8 cellular contexts compared by ENCODE assay signal in the genomic region with DNA sequence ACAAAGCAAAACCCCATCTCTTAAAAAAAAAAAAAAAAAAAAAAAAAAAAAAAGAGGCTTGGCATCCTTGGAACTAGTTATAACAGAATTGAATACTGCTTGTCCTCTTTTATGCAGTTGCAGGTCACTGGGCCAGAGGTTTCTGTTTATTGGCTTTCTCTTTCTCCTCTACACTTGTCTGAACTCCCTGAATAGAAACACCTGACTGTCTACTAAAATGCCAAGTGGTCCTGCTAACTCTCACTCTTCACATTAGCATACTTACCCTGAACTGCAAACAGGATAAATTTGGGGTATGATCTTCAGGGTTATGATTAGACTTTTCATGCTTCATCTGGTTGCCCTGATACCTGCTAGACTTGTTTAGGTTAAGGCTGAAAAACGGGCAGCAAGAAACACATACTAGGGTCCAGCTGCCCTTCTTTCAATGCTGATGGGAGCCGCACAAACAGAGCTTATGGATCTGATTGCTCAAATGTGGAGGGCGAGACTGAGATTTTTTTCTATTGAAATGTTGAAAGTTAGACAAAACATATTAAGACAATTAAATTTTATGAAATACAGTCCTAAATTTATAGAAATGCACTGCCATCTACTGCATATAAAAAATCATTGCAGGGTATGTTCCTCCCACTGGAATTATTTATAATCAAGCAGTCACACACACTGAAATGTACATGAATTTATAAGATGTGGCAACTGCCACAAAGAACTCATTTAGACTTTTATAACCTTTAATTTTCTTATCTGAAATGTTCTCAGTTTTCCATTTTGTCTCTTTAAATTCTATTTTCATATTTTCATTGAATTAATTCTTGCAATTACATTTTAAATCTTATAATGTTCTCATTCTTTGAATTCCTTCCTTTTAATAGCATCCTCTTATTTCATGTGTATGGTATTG. TPM values are rescaled to one million over a fixed set of nuclear protein-coding genes. Genes with fewer than 3 reads are reported as not detected.
DNase-seq lines count a peak whose midpoint lies in the region; ATAC-seq and TF ChIP-seq lines count a peak whose summit lies in the region.

No MANE protein-coding gene starts in this region.

- peak; percentile 60 for TF ChIP-seq CTCF in AG10803 (conservative IDR thresholded peaks at IDR 0.05; ENCODE audit: low read length)
- TF ChIP-seq CTCF in brain (conservative IDR thresholded peaks at IDR 0.05): peak; percentile 71 to 75
- peak; percentile 53 for TF ChIP-seq CTCF in liver (IDR thresholded peaks at IDR 0.05; ENCODE audit: low read depth, low read length, missing input control)

- DNase-seq in AG10803 (ENCODE audit: low read depth) (peak; percentile 44), KBM-7 (peak; percentile 22), ecto neural progenitor cell (ENCODE audit: low spot score) (no peak), T-helper 1 cell (no peak), G401 (ENCODE audit: low spot score) (no peak)

- no peak overlapping the region for H3K27ac ChIP-seq in liver (ENCODE audit: low read depth in 1 of 2, low read length in 2 of 2)

- ATAC-seq in GM21447 (IDR thresholded peaks at IDR 0.05; ENCODE audit: unreplicated experiment): no peak

- H3K27me3 Mint-ChIP-seq in brain: no peaks in the 10 kb centered on the region

- in situ Hi-C loops in KBM-7 (cut with MboI; ENCODE audit: low pct_unique_long_range_greater_than_20kb, low sequenced_read_pairs): loop anchor here (25.0 kb wide), 1 partner anchor 646 kb away; no protein-coding TSS in a partner anchor
- in situ Hi-C loops in G401 (cut with HindIII; ENCODE audit: low sequenced_read_pairs): no loop called here

- WGBS in liver: 72% methylated on average over 3 of the region's 3 CpGs

- peaks cover 42% of the 10 kb centered on the region for H3K36me3 Mint-ChIP-seq in brain

- peaks cover 29 to 42% (median 35%) of the 10 kb centered on the region in 5 experiments for H3K9me3 Mint-ChIP-seq in brain

- H3K27me3 ChIP-seq in liver (ENCODE audit: control insufficient read depth in 4 of 4, insufficient read depth in 4 of 4, low read length in 3 of 4): no peaks in the 10 kb centered on the region

- no peak overlapping the region for H3K27ac Mint-ChIP-seq in brain

- H3K9me3 ChIP-seq in liver (ENCODE audit: control insufficient read depth in 4 of 4, low read length in 3 of 4): no peaks in the 10 kb centered on the region

- no peak overlapping the region for H3K9ac ChIP-seq in liver (ENCODE audit: low read depth in 1 of 2, low read length in 2 of 2)

- H3K4me3 Mint-ChIP-seq in brain: no peak overlapping the region

- no peaks in the 10 kb centered on the region for H3K4me1 Mint-ChIP-seq in brain

- H3K4me3 ChIP-seq in AG10803 (ENCODE audit: low read length) (no peak overlapping the region), liver (ENCODE audit: low read depth in 1 of 3, low read length in 3 of 3) (no peak overlapping the region)

- H3K36me3 ChIP-seq in liver (ENCODE audit: control insufficient read depth in 4 of 4, insufficient read depth in 3 of 4, low read depth in 1 of 4, low read length in 3 of 4): peaks cover 0 to 6% (median 6%) of the 10 kb centered on the region in 4 donors

- peak; percentile 72 to 73 for TF ChIP-seq RAD21 in liver (IDR thresholded peaks at IDR 0.05)

- H3K4me1 ChIP-seq in liver (ENCODE audit: control insufficient read depth in 4 of 4, insufficient read depth in 4 of 4, low read length in 3 of 4): peaks cover 0 to 5% (median 0%) of the 10 kb centered on the region in 4 donors

TF ChIP-seq in liver, 16 proteins besides CTCF, POLR2A, EP300 and RAD21:
- no peak for TF ChIP-seq NR2F2 (IDR thresholded peaks at IDR 0.05)
- TF ChIP-seq TAF1 (conservative IDR thresholded peaks at IDR 0.05): no peak
- TF ChIP-seq SP1 (IDR thresholded peaks at IDR 0.05): no peak

RNA-seq across cellular contexts. Expression of gene GTF3C3, which starts 40.8 kb away (rescaled TPM):
- polyA plus RNA-seq in brain (ENCODE audit: insufficient read depth, low read depth, low replicate concordance) (13.5 TPM), liver (1 to 10 TPM; 4.2 to 8.0 TPM)
- total RNA-seq in liver: 10 to 100 TPM; 23.2 to 25.0 TPM
- total RNA-seq in G401 (2014; rRNA removed; shearing (Covaris generic)): 42.8 and 59.0 TPM in 2 replicates

RNA-seq across cellular contexts. Expression of gene C2orf66, which starts 50.4 kb away (rescaled TPM):
- not detected for polyA plus RNA-seq in brain (ENCODE audit: insufficient read depth, low read depth, low replicate concordance)
- not detected for total RNA-seq in liver
- not detected for polyA plus RNA-seq in liver
- not detected in 2 replicates for total RNA-seq in G401 (2014; rRNA removed; shearing (Covaris generic))

Comparison
In these comparisons a context has a peak if more than half of its experiments do, and no peak if none do; other contexts are left out.
1. DNase-seq: peak in AG10803 (single experiment) and KBM-7 (single experiment); none in ecto neural progenitor cell (single experiment), T-helper 1 cell (0 of 5) and G401 (single experiment).
2. Peak in every context shown above with its lines, with median percentiles within 50 percentile points of each other: CTCF ChIP-seq.